In genomic region chr7:74206589-74207120, GRCh38 we compare ENCODE assay signal across 1 cellular context.
TF ChIP-seq lines count a peak whose summit lies in the region.

No MANE protein-coding gene starts in this region.

TF ChIP-seq in GM12878, 131 proteins besides CTCF, POLR2A, EP300 and RAD21 (continues in another document):
- TF ChIP-seq MEF2A (IDR thresholded peaks at IDR 0.05; ENCODE audit: insufficient read depth, low read depth, low read length) (no peak), PAX5 (IDR thresholded peaks at IDR 0.05; ENCODE audit: borderline replicate concordance, low read depth, low read length) (no peak), BMI1 (IDR thresholded peaks at IDR 0.05; ENCODE audit: borderline replicate concordance) (no peak), GATAD2B (conservative IDR thresholded peaks at IDR 0.05; ENCODE audit: low read depth) (peak; percentile 61; the same call in 1 of the 2 replicates), ZNF217 (IDR thresholded peaks at IDR 0.05) (0 out of 2 replicates have a peak, but pooled peaks have one; percentile 63), RAD51 (IDR thresholded peaks at IDR 0.05) (no peak), SKIL (IDR thresholded peaks at IDR 0.05; ENCODE audit: low read depth, poor library complexity, severe bottlenecking) (no peak), CEBPB (IDR thresholded peaks at IDR 0.05; ENCODE audit: borderline replicate concordance in 1 of 2, low read depth in 2 of 2, low read length in 2 of 2) (no peak), BRCA1 (IDR thresholded peaks at IDR 0.05; ENCODE audit: low read depth, low read length) (no peak), RELB (IDR thresholded peaks at IDR 0.05; ENCODE audit: low read depth) (no peak), CHD2 (IDR thresholded peaks at IDR 0.05; ENCODE audit: borderline replicate concordance, low read depth, low read length) (no peak), GABPA (IDR thresholded peaks at IDR 0.05; ENCODE audit: low read depth) (no peak), NFYA (IDR thresholded peaks at IDR 0.05; ENCODE audit: borderline replicate concordance, low read depth, low read length) (no peak), SIX5 (IDR thresholded peaks at IDR 0.05; ENCODE audit: low read depth, low read length, severe bottlenecking) (no peak), PRDM15 (CRISPR knock-in tag; IDR thresholded peaks at IDR 0.05) (no peak), SMC3 (IDR thresholded peaks at IDR 0.05; ENCODE audit: borderline replicate concordance, low read length) (peak; percentile 91), TCF12 (IDR thresholded peaks at IDR 0.05; ENCODE audit: low read depth, low read length) (no peak), IKZF2 (IDR thresholded peaks at IDR 0.05) (peak in 1 of 2 experiments; percentile 55; a peak in 1 of 4 replicates), ATF2 (IDR thresholded peaks at IDR 0.05; ENCODE audit: low read length) (no peak), CUX1 (IDR thresholded peaks at IDR 0.05; ENCODE audit: insufficient replicate concordance, low read depth, low read length) (no peak), YBX1 (IDR thresholded peaks at IDR 0.05) (no peak), SMAD5 (IDR thresholded peaks at IDR 0.05; ENCODE audit: low read depth) (no peak), ZSCAN29 (IDR thresholded peaks at IDR 0.05) (no peak), ZBED1 (IDR thresholded peaks at IDR 0.05; ENCODE audit: borderline replicate concordance) (no peak), NFIC (IDR thresholded peaks at IDR 0.05; ENCODE audit: low read depth, low read length) (no peak), EED (IDR thresholded peaks at IDR 0.05; ENCODE audit: low read depth) (no peak), MYB (IDR thresholded peaks at IDR 0.05; ENCODE audit: borderline replicate concordance, low read depth, low read length) (no peak), MEF2B (IDR thresholded peaks at IDR 0.05; ENCODE audit: partially characterized antibody, poor library complexity, severe bottlenecking) (no peak), NRF1 (conservative IDR thresholded peaks at IDR 0.05; ENCODE audit: low read depth, low read length) (no peak; the same call in 1 of the 2 replicates), BHLHE40 (IDR thresholded peaks at IDR 0.05; ENCODE audit: borderline replicate concordance in 1 of 2, low read depth in 2 of 2, low read length in 1 of 2) (peak in 1 of 2 experiments; percentile 30; a peak in 1 of 4 replicates), SUZ12 (IDR thresholded peaks at IDR 0.05; ENCODE audit: unreplicated experiment) (no peak), KLF5 (IDR thresholded peaks at IDR 0.05; ENCODE audit: partially characterized antibody) (peak; percentile 46), TBL1XR1 (IDR thresholded peaks at IDR 0.05; ENCODE audit: low read depth, low read length) (no peak), RB1 (IDR thresholded peaks at IDR 0.05; ENCODE audit: borderline replicate concordance) (0 out of 2 replicates have a peak, but pooled peaks have one; percentile 49), HDGF (IDR thresholded peaks at IDR 0.05) (0 out of 2 replicates have a peak, but pooled peaks have one; percentile 33), FOS (IDR thresholded peaks at IDR 0.05; ENCODE audit: borderline replicate concordance, extremely low read depth, insufficient read length) (no peak), SUPT20H (IDR thresholded peaks at IDR 0.05; ENCODE audit: borderline replicate concordance, control insufficient read depth, low read depth, low read length) (no peak), ZBTB33 (IDR thresholded peaks at IDR 0.05) (peak; percentile 88), SPI1 (IDR thresholded peaks at IDR 0.05; ENCODE audit: borderline replicate concordance, insufficient read depth, low read depth, low read length) (no peak), ATF7 (IDR thresholded peaks at IDR 0.05; ENCODE audit: low read depth) (no peak), TAF1 (IDR thresholded peaks at IDR 0.05; ENCODE audit: borderline replicate concordance, low read depth, low read length) (no peak), ZNF24 (IDR thresholded peaks at IDR 0.05) (0 out of 2 replicates have a peak, but pooled peaks have one; percentile 32), LARP7 (IDR thresholded peaks at IDR 0.05) (peak; percentile 74), CBX3 (IDR thresholded peaks at IDR 0.05; ENCODE audit: borderline replicate concordance, low read depth) (no peak), IRF4 (IDR thresholded peaks at IDR 0.05; ENCODE audit: low read depth, low read length) (no peak), HDAC6 (IDR thresholded peaks at IDR 0.05; ENCODE audit: unreplicated experiment) (no peak), E4F1 (IDR thresholded peaks at IDR 0.05; ENCODE audit: borderline replicate concordance, partially characterized antibody) (no peak), BCL11A (IDR thresholded peaks at IDR 0.05; ENCODE audit: low read depth, low read length) (no peak), ZNF207 (IDR thresholded peaks at IDR 0.05; ENCODE audit: borderline replicate concordance) (peak; percentile 65; the same call in 1 of the 2 replicates), RELA (IDR thresholded peaks at IDR 0.05; ENCODE audit: borderline replicate concordance, partially characterized antibody) (peak; percentile 30), NR2C1 (IDR thresholded peaks at IDR 0.05) (no peak)
